ENCODE assay signal across 13 cellular contexts in genomic region chr2:41722668-41723369, GRCh38.
A peak's percentile ranks its signal among the peaks of the same experiment; 100 is the strongest.
DNase-seq lines count a peak whose midpoint lies in the region; TF ChIP-seq lines count a peak whose summit lies in the region.
"Had no signal": no experiment of that assay in that cellular context is flagged by ENCODE, and none has a peak within 500 bp of the region (broad histone marks: within the 10 kb centered on the region; RNA-seq: fewer than 3 reads in every experiment).

No MANE protein-coding gene starts in this region.

- no peak overlapping the region for H2BK5ac ChIP-seq in neuronal stem cell (ENCODE audit: low read length)

- no peak overlapping the region for H2BK120ac ChIP-seq in neuronal stem cell (ENCODE audit: low read depth, low read length)

- no CpG with 5 or more reads among the region's 6 CpGs for WGBS in neuronal stem cell (ENCODE audit: extremely low coverage in 2 of 2, insufficient read length in 2 of 2, insufficient replicate concordance in 1 of 2), 2 donors

- no peak overlapping the region for H3K23ac ChIP-seq in neuronal stem cell (ENCODE audit: low read depth, low read length, poor library complexity)

- H2AFZ ChIP-seq in neuronal stem cell (ENCODE audit: low read length), result peak overlapping the region; percentile 48

- TF ChIP-seq CTCF in fibroblast of the aortic adventitia (IDR thresholded peaks at IDR 0.05; ENCODE audit: insufficient read depth, low read length), result no peak

- no peaks in the 10 kb centered on the region for H3K79me1 ChIP-seq in neuronal stem cell (ENCODE audit: low read depth, low read length)

- in situ Hi-C loops in KBM-7 (cut with MboI; ENCODE audit: low pct_unique_long_range_greater_than_20kb, low sequenced_read_pairs), result no loop called here

- H2AK5ac ChIP-seq in neuronal stem cell (ENCODE audit: low read depth, low read length), result no peak overlapping the region

- no peak overlapping the region for H3K18ac ChIP-seq in neuronal stem cell (ENCODE audit: low read length)

- DNase-seq in GM04503 (ENCODE audit: low read depth) (peak; percentile 31), NCI-H748 (lab: John Stamatoyannopoulos, UW; ENCODE audit: unreplicated experiment) (peak; percentile 56), fibroblast of the aortic adventitia (ENCODE audit: low read depth) (peak; percentile 94), neuronal stem cell (ENCODE audit: low spot score) (no peak), NCI-H526 treated with DMSO at 0.1 percent for 48 hours (lab: John Stamatoyannopoulos, UW) (no peak), KBM-7 (no peak), A172 (ENCODE audit: low spot score) (no peak)
- DNase-seq in activated T-cell treated with anti-CD3 and anti-CD28 coated beads, Interleukin-2, amount 50 U/mL, for 1 hour, result no peak
- DNase-seq: activated CD4-positive, alpha-beta T cell treated with anti-CD3 and anti-CD28 coated beads, Interleukin-2, amount 50 U/mL, for 48 hours; CD4-positive, CD25-positive, alpha-beta regulatory T cell; hypothalamus; NCI-H1436; nucleus accumbens had no signal

- H3K14ac ChIP-seq in neuronal stem cell (ENCODE audit: low read length), result no peak overlapping the region

- no peak overlapping the region for H3K4ac ChIP-seq in neuronal stem cell (ENCODE audit: low read length)

- no peak overlapping the region for H3K4me2 ChIP-seq in neuronal stem cell (ENCODE audit: insufficient read depth, low read length, poor library complexity, severe bottlenecking)

- no peak overlapping the region for H3K4me3 ChIP-seq in fibroblast of the aortic adventitia (ENCODE audit: low read depth, low read length)
- H3K4me3 ChIP-seq in neuronal stem cell (ENCODE audit: low read length in 2 of 2), result no peak overlapping the region

- H2BK15ac ChIP-seq in neuronal stem cell (ENCODE audit: low read length), result no peak overlapping the region

- H4K8ac ChIP-seq in neuronal stem cell (ENCODE audit: low read depth, low read length), result no peak overlapping the region

- H3K36me3 ChIP-seq in neuronal stem cell (replicated peaks in 1 of 2; ENCODE audit: control insufficient read depth in 2 of 2, insufficient read depth in 2 of 2, low read length in 2 of 2), result no peaks in the 10 kb centered on the region

- H3K9ac ChIP-seq in neuronal stem cell (ENCODE audit: low read depth, low read length, poor library complexity), result no peak overlapping the region

- no peak overlapping the region for H3K27ac ChIP-seq in neuronal stem cell (replicated peaks; ENCODE audit: low read length)

- H3K9me3 ChIP-seq in neuronal stem cell (replicated peaks in 1 of 2; ENCODE audit: control insufficient read depth in 2 of 2, insufficient read depth in 1 of 2, low read depth in 1 of 2, low read length in 2 of 2), result peaks cover 0 to 4% of the 10 kb centered on the region in 2 donors

- no peak overlapping the region for H2BK12ac ChIP-seq in neuronal stem cell (ENCODE audit: low read length)

- no peak overlapping the region for H4K91ac ChIP-seq in neuronal stem cell (ENCODE audit: low read depth, low read length, poor library complexity)

- no peaks in the 10 kb centered on the region for H3K27me3 ChIP-seq in neuronal stem cell (ENCODE audit: control insufficient read depth in 3 of 3, insufficient read depth in 3 of 3, low read depth in 1 of 3, low read length in 3 of 3)

- H3K4me1 ChIP-seq in neuronal stem cell (ENCODE audit: control insufficient read depth in 2 of 2, insufficient read depth in 1 of 2, low read depth in 1 of 2, low read length in 2 of 2), result peaks cover 13 to 16% of the 10 kb centered on the region in 2 donors

Comparison
In these comparisons a context has a peak if more than half of its experiments do, and no peak if none do; other contexts are left out.
1. DNase-seq: peak in GM04503 (single experiment), NCI-H748 (single experiment) and fibroblast of the aortic adventitia (single experiment); none in neuronal stem cell (single experiment), NCI-H526 treated with DMSO at 0.1 percent for 48 hours (single experiment), activated T-cell treated with anti-CD3 and anti-CD28 coated beads, Interleukin-2, amount 50 U/mL, for 1 hour (single experiment), KBM-7 (single experiment) and A172 (single experiment).